In the genomic region with DNA sequence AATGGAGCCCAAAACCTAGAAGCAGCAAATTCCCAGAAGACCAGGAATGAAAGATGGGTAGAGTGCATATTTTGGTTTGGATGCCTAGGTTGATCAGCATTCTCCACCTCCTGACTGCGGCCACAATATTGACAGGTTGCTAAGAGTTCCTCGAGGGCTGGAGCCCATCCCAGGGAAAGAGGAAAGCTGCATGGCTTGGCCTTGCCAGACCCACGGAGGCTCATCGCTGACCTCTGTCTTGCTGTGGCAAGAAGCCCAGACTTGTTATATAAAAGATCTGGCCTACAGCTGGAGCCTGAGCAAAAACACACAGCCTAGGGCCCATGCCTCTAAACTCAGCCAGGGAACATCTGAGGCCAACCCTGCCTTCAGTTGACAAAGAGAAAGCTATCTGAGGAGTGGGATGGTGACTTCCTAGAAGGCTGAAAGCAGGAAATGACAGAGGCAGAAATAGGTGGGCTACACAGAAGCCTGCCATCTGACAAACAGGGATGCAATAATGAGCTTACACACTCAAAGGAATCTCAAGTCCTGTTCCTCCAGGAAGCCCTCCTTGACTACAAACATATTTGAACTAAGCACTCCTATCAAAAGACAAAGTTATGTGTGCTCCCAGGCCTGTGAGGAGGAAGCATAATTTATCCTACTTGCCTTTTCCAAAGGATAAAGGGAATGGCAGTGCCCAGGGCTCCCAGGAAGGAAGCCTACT, we compare ENCODE assay signal across 11 cellular contexts. TPM values are rescaled to one million over a fixed set of nuclear protein-coding genes. Genes with fewer than 3 reads are reported as not detected.
A peak's percentile ranks its signal among the peaks of the same experiment; 100 is the strongest.
DNase-seq lines count a peak whose midpoint lies in the region; ATAC-seq and TF ChIP-seq lines count a peak whose summit lies in the region.
"Had no signal": no experiment of that assay in that cellular context is flagged by ENCODE, and none has a peak within 500 bp of the region (broad histone marks: within the 10 kb centered on the region; RNA-seq: fewer than 3 reads in every experiment).

No MANE protein-coding gene starts in this region.

- in situ Hi-C loops in G401 (cut with HindIII; ENCODE audit: low sequenced_read_pairs) = no loop called here
- in situ Hi-C loops in astrocyte of the cerebellum (cut with HindIII; ENCODE audit: low sequenced_read_pairs) = no loop called here

- H3K4me3 ChIP-seq in astrocyte of the cerebellum (ENCODE audit: low read depth, low read length) = no peak overlapping the region
- H3K4me3 ChIP-seq: prostate gland had no signal

- H3K18ac ChIP-seq in H9 (ENCODE audit: insufficient read length, low read depth, low read length) = no peak overlapping the region

- no peaks in the 10 kb centered on the region for H3K23me2 ChIP-seq in H9 (ENCODE audit: insufficient read length, low read depth, low read length, poor library complexity, severe bottlenecking)

- no peaks in the 10 kb centered on the region for H3K79me2 ChIP-seq in H9 (ENCODE audit: insufficient read depth, low read length)

- no peak overlapping the region for H2AK5ac ChIP-seq in H9 (ENCODE audit: insufficient read length, low read length)

- H3K9me3 ChIP-seq in H9 (ENCODE audit: control insufficient read depth, low read depth, low read length) = no peaks in the 10 kb centered on the region
- H3K9me3 ChIP-seq: prostate gland had no signal

- intact Hi-C loops in left ventricle myocardium superior (cut with micrococcal nuclease) (no loop called here), sciatic nerve (cut with DNase I) (no loop called here)

- H3K27me3 Mint-ChIP-seq in activated naive CD4-positive, alpha-beta T cell treated with anti-CD3 and anti-CD28 coated beads, Interleukin-2, amount 10 ng/mL, durations not matched to agents 7 days and 5 days = no peaks in the 10 kb centered on the region
- no peaks in the 10 kb centered on the region; the same call in 1 of the 2 replicates for H3K27me3 Mint-ChIP-seq in H9 (ENCODE audit: low read depth)

- H2BK120ac ChIP-seq in H9 (ENCODE audit: low read depth, low read length, poor library complexity, severe bottlenecking) = no peak overlapping the region

- no peaks in the 10 kb centered on the region for H3K4me1 ChIP-seq in H9 (ENCODE audit: insufficient read depth, low read length)
- H3K4me1 ChIP-seq: prostate gland had no signal

- no peak overlapping the region for H2BK5ac ChIP-seq in H9 (ENCODE audit: insufficient read length, low read length)

- H3K4me2 ChIP-seq in H9 (ENCODE audit: insufficient read depth, insufficient read length, low read length) = no peak overlapping the region

- peak; percentile 94 for DNase-seq in G401 (ENCODE audit: low spot score)
- peak; percentile 97 for DNase-seq in astrocyte of the cerebellum (ENCODE audit: low read depth)
- peak; percentile 88 for DNase-seq in left ventricle myocardium superior
- DNase-seq in sciatic nerve (ENCODE audit: low spot score) = peak; percentile 89
- DNase-seq in activated naive CD4-positive, alpha-beta T cell treated with anti-CD3 and anti-CD28 coated beads, Interleukin-2, amount 10 ng/mL, durations not matched to agents 7 days and 5 days = no peak
- DNase-seq in H9 = no peak
- DNase-seq in DMS79 (lab: John Stamatoyannopoulos, UW) = no peak
- no peak for DNase-seq in NCI-H1105 (lab: John Stamatoyannopoulos, UW)
- DNase-seq: NK-92 treated with Interleukin-12 subunit alpha and Interleukin-12 subunit beta, amount 100 ng/mL, for 24 hours had no signal

- no peak overlapping the region for H3K4ac ChIP-seq in H9 (ENCODE audit: low read depth, low read length)

- CTCF ChIA-PET in activated naive CD4-positive, alpha-beta T cell treated with anti-CD3 and anti-CD28 coated beads, Interleukin-2, amount 10 ng/mL, durations not matched to agents 7 days and 5 days (lab: Charles Lee) = no interaction called here

- H3K23ac ChIP-seq in H9 (ENCODE audit: insufficient read length, low read depth, low read length) = no peak overlapping the region

- peaks cover 2% of the 10 kb centered on the region for H4K20me1 ChIP-seq in H9 (ENCODE audit: control insufficient read depth, insufficient read depth, insufficient read length)

- TF ChIP-seq CTCF in astrocyte of the cerebellum (IDR thresholded peaks at IDR 0.05; ENCODE audit: low read depth, low read length, missing control alignments) = no peak
- no peak for TF ChIP-seq CTCF in H9 (conservative IDR thresholded peaks at IDR 0.05)

- no peak overlapping the region for H2BK20ac ChIP-seq in H9 (ENCODE audit: low read depth, low read length, poor library complexity, severe bottlenecking)

- H3K27ac ChIP-seq in H9 (ENCODE audit: insufficient read length, low read depth, low read length) = no peak overlapping the region

- H3K79me1 ChIP-seq in H9 (ENCODE audit: insufficient read depth, low read depth, low read length, poor library complexity, severe bottlenecking) = peaks cover under 1% of the 10 kb centered on the region

- no peak overlapping the region for H2BK12ac ChIP-seq in H9 (ENCODE audit: insufficient read length, low read depth, low read length)

- H3T11ph ChIP-seq in H9 (ENCODE audit: low read length) = no peak overlapping the region

- peak; percentile 93 for ATAC-seq in left ventricle myocardium superior
- ATAC-seq in sciatic nerve = peak; percentile 96

- H4K8ac ChIP-seq in H9 (replicated peaks; ENCODE audit: insufficient read length, low read depth, low read length) = no peak overlapping the region

- peaks cover 61% of the 10 kb centered on the region for H3K36me3 Mint-ChIP-seq in activated naive CD4-positive, alpha-beta T cell treated with anti-CD3 and anti-CD28 coated beads, Interleukin-2, amount 10 ng/mL, durations not matched to agents 7 days and 5 days
- H3K36me3 Mint-ChIP-seq in H9 (ENCODE audit: insufficient read depth in 1 of 3, low read depth in 3 of 3) = peaks cover 24 to 29% (median 25%) of the 10 kb centered on the region in 3 experiments; a peak in 6 of 7 replicates

- no peak overlapping the region for H3K27ac Mint-ChIP-seq in activated naive CD4-positive, alpha-beta T cell treated with anti-CD3 and anti-CD28 coated beads, Interleukin-2, amount 10 ng/mL, durations not matched to agents 7 days and 5 days
- H3K27ac Mint-ChIP-seq in H9 = no peak overlapping the region; a peak in 1 of 7 replicates

- H3K14ac ChIP-seq in H9 (ENCODE audit: insufficient read depth, low read length) = no peak overlapping the region

- H3K9me3 Mint-ChIP-seq in activated naive CD4-positive, alpha-beta T cell treated with anti-CD3 and anti-CD28 coated beads, Interleukin-2, amount 10 ng/mL, durations not matched to agents 7 days and 5 days = peaks cover 3% of the 10 kb centered on the region
- H3K9me3 Mint-ChIP-seq in H9 = no peaks in the 10 kb centered on the region; a peak in 1 of 5 replicates
- H3K9me3 Mint-ChIP-seq: activated T-helper 1 cell treated with anti-CD3 and anti-CD28 coated beads, Interleukin-12 subunit alpha, Interleukin-12 subunit beta, Interleukin-2, Interleukin-4 antibody, amounts not matched to agents 30 ng/mL and 10 ng/mL and 1 ng/mL, durations not matched to agents 14 hours and 24 hours and 36 hours had no signal

- no peak overlapping the region for H3K56ac ChIP-seq in H9 (ENCODE audit: insufficient read length, low read depth, low read length)

- no peak overlapping the region for H3K9ac ChIP-seq in H9 (ENCODE audit: extremely low read depth, insufficient read length, low read length)

- H3K4me3 Mint-ChIP-seq in activated naive CD4-positive, alpha-beta T cell treated with anti-CD3 and anti-CD28 coated beads, Interleukin-2, amount 10 ng/mL, durations not matched to agents 7 days and 5 days = no peak overlapping the region
- no peak overlapping the region for H3K4me3 Mint-ChIP-seq in H9
- H3K4me3 Mint-ChIP-seq: activated T-helper 1 cell treated with anti-CD3 and anti-CD28 coated beads, Interleukin-12 subunit alpha, Interleukin-12 subunit beta, Interleukin-2, Interleukin-4 antibody, amounts not matched to agents 30 ng/mL and 10 ng/mL and 1 ng/mL, durations not matched to agents 14 hours and 24 hours and 36 hours had no signal

- no peak overlapping the region for H2BK15ac ChIP-seq in H9 (ENCODE audit: low read depth, low read length)

- H4K91ac ChIP-seq in H9 (ENCODE audit: insufficient read length, low read depth, low read length) = no peak overlapping the region

- no peak overlapping the region for H2AFZ ChIP-seq in H9 (ENCODE audit: low read length)

- no peaks in the 10 kb centered on the region for H3K27me3 ChIP-seq in H9 (ENCODE audit: insufficient read depth, low read length)

- no peak overlapping the region for H4K5ac ChIP-seq in H9 (ENCODE audit: insufficient read length, low read depth, low read length)

- WGBS in H9 (ENCODE audit: extremely low coverage, insufficient read length, low lambda C conversion rate) = no CpG with 5 or more reads among the region's 4 CpGs

- H3K4me1 Mint-ChIP-seq in activated naive CD4-positive, alpha-beta T cell treated with anti-CD3 and anti-CD28 coated beads, Interleukin-2, amount 10 ng/mL, durations not matched to agents 7 days and 5 days = peaks cover 38% of the 10 kb centered on the region
- H3K4me1 Mint-ChIP-seq in H9 = no peaks in the 10 kb centered on the region

RNA-seq across cellular contexts. Expression of a gene that starts 22.5 kb away (rescaled TPM):
- total RNA-seq in G401 (2014; rRNA removed; shearing (Covaris generic)) = 65.5 and 66.2 TPM in 2 replicates
- total RNA-seq in left ventricle myocardium superior = 61.5 TPM
- 36.9 TPM for total RNA-seq in sciatic nerve
- 55.5 and 58.9 TPM in 2 replicates for total RNA-seq in H9 (2021)

RNA-seq across cellular contexts. Expression of a gene that starts 33.7 kb away (rescaled TPM):
- total RNA-seq in G401 (2014; rRNA removed; shearing (Covaris generic)) = 13.0 and 16.4 TPM in 2 replicates
- total RNA-seq in left ventricle myocardium superior = 11.2 TPM
- total RNA-seq in sciatic nerve = 19.0 TPM
- 21.1 and 21.3 TPM in 2 replicates for total RNA-seq in H9 (2021)

RNA-seq across cellular contexts. Expression of a gene that starts 52.3 kb away (rescaled TPM):
- total RNA-seq in G401 (2014; rRNA removed; shearing (Covaris generic)) = 158 and 200 TPM in 2 replicates
- 77.8 TPM for total RNA-seq in left ventricle myocardium superior
- total RNA-seq in sciatic nerve = 84.4 TPM
- 33.7 and 35.0 TPM in 2 replicates for total RNA-seq in H9 (2021)

RNA-seq across cellular contexts. Expression of a gene that starts 58.2 kb away (rescaled TPM):
- total RNA-seq in G401 (2014; rRNA removed; shearing (Covaris generic)) = 28.2 and 35.8 TPM in 2 replicates
- 52.8 TPM for total RNA-seq in left ventricle myocardium superior
- total RNA-seq in sciatic nerve = 66.2 TPM
- total RNA-seq in H9 (2021) = 84.6 and 93.1 TPM in 2 replicates

Comparison
In these comparisons a context has a peak if more than half of its experiments do, and no peak if none do; other contexts are left out.
1. DNase-seq: peak in G401 (single experiment), astrocyte of the cerebellum (single experiment), left ventricle myocardium superior (single experiment) and sciatic nerve (single experiment); none in activated naive CD4-positive, alpha-beta T cell treated with anti-CD3 and anti-CD28 coated beads, Interleukin-2, amount 10 ng/mL, durations not matched to agents 7 days and 5 days (single experiment), H9 (single experiment), DMS79 (single experiment) and NCI-H1105 (single experiment).